ENCODE assay signal across 10 cellular contexts in the genomic region with DNA sequence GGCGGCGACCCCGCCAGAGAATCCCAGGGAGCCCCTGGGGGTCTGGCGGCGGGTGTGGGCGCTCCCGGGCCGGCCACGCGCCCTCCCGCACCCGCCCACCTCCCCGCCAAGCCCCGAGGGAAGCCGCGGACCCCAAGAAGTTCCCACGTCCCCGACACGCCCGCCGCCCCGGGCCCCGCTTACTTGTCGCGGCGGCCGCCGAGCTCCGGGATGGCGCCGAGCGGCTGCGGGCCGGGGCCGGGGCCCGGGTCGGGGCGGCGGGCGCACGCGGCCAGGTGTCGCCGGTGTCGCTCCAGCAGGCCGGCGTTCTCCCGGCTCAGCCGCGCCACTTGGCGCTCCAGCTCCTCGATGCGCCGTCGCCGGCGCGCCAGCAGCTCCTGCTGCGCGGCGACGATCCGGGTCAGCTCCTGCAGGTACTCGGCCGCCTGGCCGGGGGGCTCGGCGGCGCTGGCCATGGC.
DNase-seq lines count a peak whose midpoint lies in the region; ATAC-seq and TF ChIP-seq lines count a peak whose summit lies in the region.
"Had no signal": no experiment of that assay in that cellular context is flagged by ENCODE, and none has a peak within 500 bp of the region (broad histone marks: within the 10 kb centered on the region; RNA-seq: fewer than 3 reads in every experiment).

No MANE protein-coding gene starts in this region.

- H3K27me3 ChIP-seq in ascending aorta (peaks cover 4% of the 10 kb centered on the region), liver (ENCODE audit: control insufficient read depth in 4 of 4, insufficient read depth in 4 of 4, low read length in 3 of 4) (no peaks in the 10 kb centered on the region), tibial nerve (peaks cover 0 to 28% of the 10 kb centered on the region in 2 donors)

- TF ChIP-seq EP300 in tibial nerve (IDR thresholded peaks at IDR 0.05): no peak

- no peak for TF ChIP-seq RAD21 in liver (IDR thresholded peaks at IDR 0.05)

- peak overlapping the region in 1 of 2 donors; percentile 31 for H3K9ac ChIP-seq in liver (ENCODE audit: low read depth in 1 of 2, low read length in 2 of 2)

- DNase-seq in activated naive CD4-positive, alpha-beta T cell treated with anti-CD3 and anti-CD28 coated beads, Interleukin-2, amount 50 U/mL, for 16 hours: peak; percentile 27
- DNase-seq in activated naive CD4-positive, alpha-beta T cell treated with Interleukin-2 at 50 U/mL for 16 hours: no peak
- DNase-seq in ascending aorta (ENCODE audit: low spot score in 2 of 2) (no peak), tibial nerve (ENCODE audit: low spot score in 2 of 2) (no peak), NCI-H510A (lab: John Stamatoyannopoulos, UW) (no peak), inferior parietal cortex (ENCODE audit: extremely low spot score) (no peak)
- DNase-seq: Caco-2 had no signal

- H3K36me3 ChIP-seq in ascending aorta: no peaks in the 10 kb centered on the region
- no peaks in the 10 kb centered on the region for H3K36me3 ChIP-seq in liver (ENCODE audit: control insufficient read depth in 4 of 4, insufficient read depth in 3 of 4, low read depth in 1 of 4, low read length in 3 of 4)
- no peaks in the 10 kb centered on the region for H3K36me3 ChIP-seq in tibial nerve

- intact Hi-C loops in ascending aorta (cut with DNase I): loop anchor here (5.0 kb wide), 1 partner anchor 190 kb away; no protein-coding TSS in a partner anchor

- peaks cover 4 to 7% of the 10 kb centered on the region in 2 donors for H3K4me1 ChIP-seq in ascending aorta
- H3K4me1 ChIP-seq in liver (ENCODE audit: control insufficient read depth in 4 of 4, insufficient read depth in 4 of 4, low read length in 3 of 4): peaks cover 3 to 34% (median 17%) of the 10 kb centered on the region in 4 donors
- H3K4me1 ChIP-seq in tibial nerve: peaks cover 0 to 33% (median 11%) of the 10 kb centered on the region in 4 donors
- H3K4me1 ChIP-seq: Caco-2 had no signal

- TF ChIP-seq POLR2A in tibial nerve (IDR thresholded peaks at IDR 0.05): no peak

- ATAC-seq in HG02885 (IDR thresholded peaks at IDR 0.05; ENCODE audit: poor library complexity, unreplicated experiment): no peak

- TF ChIP-seq CTCF in ascending aorta (IDR thresholded peaks at IDR 0.05): no peak
- no peak for TF ChIP-seq CTCF in liver (IDR thresholded peaks at IDR 0.05; ENCODE audit: low read depth, low read length, missing input control)
- no peak for TF ChIP-seq CTCF in tibial nerve (IDR thresholded peaks at IDR 0.05)

- H3K27ac ChIP-seq in ascending aorta (peak overlapping the region; percentile 68 to 72), liver (ENCODE audit: low read depth in 1 of 2, low read length in 2 of 2) (peak overlapping the region; percentile 80 to 85), tibial nerve (peak overlapping the region; percentile 5 to 84 (median 64))
- H3K27ac ChIP-seq: epithelial cell of prostate had no signal

- 1% methylated on average over 69 of the region's 69 CpGs for WGBS in liver
- WGBS in tibial nerve, 2 donors: 1% methylated on average over 40 of the region's 69 CpGs; no CpG with 5 or more reads in 1 of the 2 donors

- H3K9me3 ChIP-seq in ascending aorta (peaks cover 0 to 9% of the 10 kb centered on the region in 2 donors), liver (ENCODE audit: control insufficient read depth in 4 of 4, low read length in 3 of 4) (peaks cover 0 to 8% (median 4%) of the 10 kb centered on the region in 4 donors), tibial nerve (peaks cover 0 to 21% (median 2%) of the 10 kb centered on the region in 4 donors)

- peak overlapping the region; percentile 61 to 64 for H3K4me3 ChIP-seq in ascending aorta
- H3K4me3 ChIP-seq in liver (ENCODE audit: low read depth in 1 of 3, low read length in 3 of 3): peak overlapping the region; percentile 50 to 79 (median 78)
- peak overlapping the region; percentile 29 to 61 (median 44) for H3K4me3 ChIP-seq in tibial nerve

TF ChIP-seq in liver, 16 proteins besides CTCF, POLR2A, EP300 and RAD21:
- no peak for TF ChIP-seq RXRA (IDR thresholded peaks at IDR 0.05)
- TF ChIP-seq GABPA (IDR thresholded peaks at IDR 0.05 in 1 of 2, conservative IDR thresholded peaks at IDR 0.05 in 1 of 2): no peak
- no peak for TF ChIP-seq HNF4G (IDR thresholded peaks at IDR 0.05)
- no peak for TF ChIP-seq JUND (IDR thresholded peaks at IDR 0.05)
- TF ChIP-seq YY1 (IDR thresholded peaks at IDR 0.05): no peak
- no peak for TF ChIP-seq REST (IDR thresholded peaks at IDR 0.05)
- no peak for TF ChIP-seq EGR1 (IDR thresholded peaks at IDR 0.05; ENCODE audit: low read depth in 2 of 2)
- no peak for TF ChIP-seq SP1 (IDR thresholded peaks at IDR 0.05)
